In genomic region chr12:53127169-53127568, GRCh38 we compare ENCODE assay signal across 28 cellular contexts. TPM values are rescaled to one million over a fixed set of nuclear protein-coding genes. Genes with fewer than 3 reads are reported as not detected.
"Had no signal": no experiment of that assay in that cellular context is flagged by ENCODE, and none has a peak within 500 bp of the region (broad histone marks: within the 10 kb centered on the region; RNA-seq: fewer than 3 reads in every experiment).

No MANE protein-coding gene starts in this region.

- H3K27me3 ChIP-seq: dorsolateral prefrontal cortex, gastrocnemius medialis, ovary, spleen, testis, tibial artery had no signal

- H3K27ac ChIP-seq: dorsolateral prefrontal cortex, epithelial cell of prostate, gastrocnemius medialis, ovary, psoas muscle, skin epidermis, spleen, testis, tibial artery had no signal

- FAIRE-seq: colon, keratinocyte had no signal

- H3K9me3 ChIP-seq: gastrocnemius medialis, ovary, psoas muscle, spleen, testis, tibial artery had no signal

- H3K4me3 ChIP-seq: dorsolateral prefrontal cortex, gastrocnemius medialis, lung, ovary, psoas muscle, skin epidermis, spleen, testis, tibial artery had no signal

- H3K36me3 ChIP-seq: gastrocnemius medialis, ovary, tibial artery had no signal

- ATAC-seq: esophagus mucosa; gastrocnemius medialis; left ventricle myocardium superior; natural killer cell; psoas muscle; right cardiac atrium; stimulated activated memory B cell treated with anti-CD40 and anti-IgM and Interleukin-4, amounts not matched to agents 10 μg/mL and 1 μg/mL and 100 μg/mL, for 72 hours; stimulated activated naive CD8-positive, alpha-beta T cell treated with anti-CD3 and anti-CD28 coated beads, Interleukin-15, Interleukin-2, amounts not matched to agents 100 U/mL and 50 U/mL, for 24 hours had no signal

- H3K4me1 ChIP-seq: gastrocnemius medialis, psoas muscle, testis had no signal

- DNase-seq: dorsolateral prefrontal cortex; effector CD4-positive, alpha-beta T cell; gastrocnemius medialis; left ventricle myocardium superior; natural killer cell; occipital lobe; ovary; posterior cingulate gyrus; psoas muscle; right cardiac atrium; spleen; stimulated activated CD4-positive, alpha-beta T cell treated with anti-CD3 and anti-CD28 coated beads, Interleukin-4, amount 100 ng/mL, for 4 hours; stimulated activated naive CD8-positive, alpha-beta T cell treated with anti-CD3 and anti-CD28 coated beads, Interleukin-15, Interleukin-2, amounts not matched to agents 100 U/mL and 50 U/mL, for 24 hours; substantia nigra; testis; tibial artery had no signal

RNA-seq across cellular contexts. Expression of gene SOAT2, which starts 23.9 kb away (rescaled TPM):
- total RNA-seq: esophagus mucosa, gastrocnemius medialis, glomerular endothelial cell, natural killer cell, occipital lobe, psoas muscle, renal cortical epithelial cell, urinary bladder had no signal
- polyA plus RNA-seq: keratinocyte, neural cell had no signal

RNA-seq across cellular contexts. Expression of gene IGFBP6, which starts 29.7 kb away (rescaled TPM):
- total RNA-seq: mononuclear cell had no signal
- polyA plus RNA-seq: neural cell had no signal
